8 cellular contexts compared by ENCODE assay signal in genomic region chr9:99253772-99254431, GRCh38. TPM values are rescaled to one million over a fixed set of nuclear protein-coding genes. Genes with fewer than 3 reads are reported as not detected.
A peak's percentile ranks its signal among the peaks of the same experiment; 100 is the strongest.
DNase-seq lines count a peak whose midpoint lies in the region; ATAC-seq and TF ChIP-seq lines count a peak whose summit lies in the region.

No MANE protein-coding gene starts in this region.

- H3K27me3 Mint-ChIP-seq in activated naive CD4-positive, alpha-beta T cell treated with anti-CD3 and anti-CD28 coated beads, Interleukin-2, amount 50 U/mL, for 24 hours = no peaks in the 10 kb centered on the region
- H3K27me3 Mint-ChIP-seq in nephron progenitor cell (ENCODE audit: low read depth, poor library complexity) = peaks cover 3% of the 10 kb centered on the region

- no peaks in the 10 kb centered on the region for H3K79me2 ChIP-seq in HCT116 (ENCODE audit: insufficient read depth, low read length)
- H3K79me2 ChIP-seq in OCI-LY7 (ENCODE audit: insufficient read depth, low read depth, low read length) = no peaks in the 10 kb centered on the region

- RAD21 ChIA-PET in HCT116 (lab: Charles Lee; ENCODE audit: low non-redundant PET in 1 of 2, low total read pairs in 2 of 2, uncharacterized antibody in 2 of 2, unreplicated experiment in 2 of 2) = no interaction called here

- peaks cover 32% of the 10 kb centered on the region for H3K4me1 Mint-ChIP-seq in activated naive CD4-positive, alpha-beta T cell treated with anti-CD3 and anti-CD28 coated beads, Interleukin-2, amount 50 U/mL, for 24 hours
- H3K4me1 Mint-ChIP-seq in nephron progenitor cell = peaks cover 12% of the 10 kb centered on the region

- H2AFZ ChIP-seq in HCT116 (ENCODE audit: low read depth, low read length, poor library complexity, severe bottlenecking) = no peak overlapping the region
- peak overlapping the region; percentile 86 for H2AFZ ChIP-seq in OCI-LY7 (ENCODE audit: low read length)

- H3K4me3 Mint-ChIP-seq in activated naive CD4-positive, alpha-beta T cell treated with anti-CD3 and anti-CD28 coated beads, Interleukin-2, amount 50 U/mL, for 24 hours = peak overlapping the region; percentile 65
- H3K4me3 Mint-ChIP-seq in nephron progenitor cell = no peak overlapping the region

- DNase-seq in HCT116 (ENCODE audit: low read depth, low spot score) (no peak), OCI-LY7 (ENCODE audit: low spot score) (peak; percentile 51), sciatic nerve (ENCODE audit: low spot score) (no peak), nephron progenitor cell (no peak), RKO (ENCODE audit: low spot score) (no peak)
- DNase-seq in stimulated activated CD4-positive, alpha-beta T cell treated with anti-CD3 and anti-CD28 coated beads, Interleukin-12 subunit alpha, Interleukin-12 subunit beta, amount 100 ng/mL, for 4 hours = peak; percentile 73

- H3K27ac ChIP-seq in HCT116 (ENCODE audit: low read depth, low read length) (no peak overlapping the region), OCI-LY7 (ENCODE audit: low read depth, low read length, poor library complexity, severe bottlenecking) (peak overlapping the region; percentile 5)

- H3K4me2 ChIP-seq in HCT116 (ENCODE audit: low read length) (no peak overlapping the region), OCI-LY7 (ENCODE audit: low read length) (peak overlapping the region; percentile 48)

- H3K4me3 ChIP-seq in GM12875 (ENCODE audit: low read depth, low read length) (peak overlapping the region; percentile 14), HCT116 (replicated peaks in 1 of 2; ENCODE audit: low read depth in 1 of 2, low read length in 2 of 2) (no peak overlapping the region), OCI-LY7 (ENCODE audit: low read depth, low read length, poor library complexity, severe bottlenecking) (no peak overlapping the region)

- TF ChIP-seq RAD21 in HCT116 (IDR thresholded peaks at IDR 0.05; ENCODE audit: low read depth) = no peak

- H3K9me2 ChIP-seq in HCT116 (ENCODE audit: insufficient read depth) = no peaks in the 10 kb centered on the region
- H3K9me2 ChIP-seq in OCI-LY7 (ENCODE audit: insufficient read depth, low read length) = no peaks in the 10 kb centered on the region

- no peaks in the 10 kb centered on the region for H3K36me3 Mint-ChIP-seq in activated naive CD4-positive, alpha-beta T cell treated with anti-CD3 and anti-CD28 coated beads, Interleukin-2, amount 50 U/mL, for 24 hours
- H3K36me3 Mint-ChIP-seq in nephron progenitor cell (ENCODE audit: low read depth) = no peaks in the 10 kb centered on the region

- H3K27me3 ChIP-seq in HCT116 (ENCODE audit: insufficient read depth, low read length) = no peaks in the 10 kb centered on the region

- CTCF ChIA-PET in HCT116 (lab: Charles Lee) (interaction anchor here (0.6 kb wide), 1 partner anchor 758 kb away, joined by 3 read pairs; no protein-coding TSS in a partner anchor), OCI-LY7 (lab: Charles Lee; ENCODE audit: unreplicated experiment) (no interaction called here)

- no peaks in the 10 kb centered on the region for H3K9me3 Mint-ChIP-seq in activated naive CD4-positive, alpha-beta T cell treated with anti-CD3 and anti-CD28 coated beads, Interleukin-2, amount 50 U/mL, for 24 hours
- no peaks in the 10 kb centered on the region for H3K9me3 Mint-ChIP-seq in nephron progenitor cell

- intact Hi-C loops in HCT116 (cut with micrococcal nuclease) = no loop called here
- intact Hi-C loops in OCI-LY7 (cut with micrococcal nuclease; ENCODE audit: unreplicated experiment) = no loop called here
- intact Hi-C loops in sciatic nerve (cut with DNase I) = no loop called here

- ATAC-seq in HCT116 (peak; percentile 30; the same call in 1 of the 2 replicates), sciatic nerve (no peak)

- TF ChIP-seq CTCF in GM12875 (IDR thresholded peaks at IDR 0.05; ENCODE audit: borderline replicate concordance, insufficient read depth, low read depth, low read length) (0 out of 2 replicates have a peak, but pooled peaks have one; percentile 7), HCT116 (IDR thresholded peaks at IDR 0.05 in 2 of 3, conservative IDR thresholded peaks at IDR 0.05 in 1 of 3; ENCODE audit: borderline replicate concordance in 1 of 3, insufficient read depth in 1 of 3, low read depth in 2 of 3, low read length in 2 of 3) (no peak), OCI-LY7 (conservative IDR thresholded peaks at IDR 0.05; ENCODE audit: low read length) (no peak), nephron progenitor cell (IDR thresholded peaks at IDR 0.05) (no peak)

- BruUV-seq in HCT116 (replicated peaks; lab: Mats Ljungman, UMichigan) (no TSS peak), OCI-LY7 (replicated peaks; lab: Mats Ljungman, UMichigan) (no TSS peak)

- TF ChIP-seq POLR2A in HCT116 (IDR thresholded peaks at IDR 0.05; ENCODE audit: borderline replicate concordance, extremely low read depth, insufficient read depth, insufficient read length) = no peak

- H3K36me3 ChIP-seq in HCT116 (ENCODE audit: control insufficient read depth in 1 of 2, insufficient read depth in 2 of 2, low read length in 2 of 2) = no peaks in the 10 kb centered on the region
- no peaks in the 10 kb centered on the region for H3K36me3 ChIP-seq in OCI-LY7 (ENCODE audit: insufficient read depth, low read length)

- H3K9ac ChIP-seq in HCT116 (ENCODE audit: low read length) = no peak overlapping the region

- POLR2A ChIA-PET in HCT116 (lab: Charles Lee) (no interaction called here), OCI-LY7 (lab: Charles Lee) (interaction anchor here (0.8 to 1.2 kb wide), 3 partner anchors 8 to 33 kb away, joined by 3 to 4 read pairs (median 3); partner anchors contain the start of gene ALG2)

- H4K20me1 ChIP-seq in HCT116 (ENCODE audit: insufficient read depth) (no peaks in the 10 kb centered on the region), OCI-LY7 (ENCODE audit: insufficient read depth, low read length) (no peaks in the 10 kb centered on the region)

- no peaks in the 10 kb centered on the region for H3K9me3 ChIP-seq in HCT116 (ENCODE audit: control insufficient read depth in 1 of 2, insufficient read depth in 1 of 2, low read depth in 1 of 2, low read length in 2 of 2)
- H3K9me3 ChIP-seq in OCI-LY7 (ENCODE audit: low read length) = no peaks in the 10 kb centered on the region

- H3K4me1 ChIP-seq in HCT116 (ENCODE audit: control insufficient read depth in 1 of 2, insufficient read depth in 2 of 2, low read length in 2 of 2) (no peaks in the 10 kb centered on the region), OCI-LY7 (ENCODE audit: insufficient read depth, low read length, poor library complexity, severe bottlenecking) (peaks cover 17% of the 10 kb centered on the region)

- H3K27ac Mint-ChIP-seq in activated naive CD4-positive, alpha-beta T cell treated with anti-CD3 and anti-CD28 coated beads, Interleukin-2, amount 50 U/mL, for 24 hours = peak overlapping the region; percentile 81
- H3K27ac Mint-ChIP-seq in nephron progenitor cell = no peak overlapping the region

TF ChIP-seq in HCT116, 20 proteins besides CTCF, POLR2A, EP300 and RAD21:
- no peak for TF ChIP-seq ELF1 (IDR thresholded peaks at IDR 0.05; ENCODE audit: borderline replicate concordance, low read depth)

RNA-seq across cellular contexts. Expression of gene SEC61B, which starts 31.8 kb away (rescaled TPM):
- 125 TPM for total RNA-seq in HCT116 (2021; ENCODE audit: unreplicated experiment)
- 118 and 123 TPM in 2 replicates for polyA plus RNA-seq in HCT116 (2012)
- 97.5 and 106 TPM in 2 replicates for total RNA-seq in OCI-LY7 (2014; rRNA removed; shearing (Covaris generic))
- 234 and 279 TPM in 2 replicates for total RNA-seq in OCI-LY7 (2022)
- total RNA-seq in sciatic nerve = 86.3 TPM

RNA-seq across cellular contexts. Expression of gene ALG2, which starts 32.2 kb away (rescaled TPM):
- 27.9 TPM for total RNA-seq in HCT116 (2021; ENCODE audit: unreplicated experiment)
- polyA plus RNA-seq in HCT116 (2012) = 21.6 and 26.0 TPM in 2 replicates
- 22.2 and 26.5 TPM in 2 replicates for total RNA-seq in OCI-LY7 (2014; rRNA removed; shearing (Covaris generic))
- 35.2 and 35.3 TPM in 2 replicates for total RNA-seq in OCI-LY7 (2022)
- 19.7 TPM for total RNA-seq in sciatic nerve

Comparison
In these comparisons a context has a peak if more than half of its experiments do, and no peak if none do; other contexts are left out.
1. DNase-seq: peak in OCI-LY7 (single experiment) and stimulated activated CD4-positive, alpha-beta T cell treated with anti-CD3 and anti-CD28 coated beads, Interleukin-12 subunit alpha, Interleukin-12 subunit beta, amount 100 ng/mL, for 4 hours (single experiment); none in HCT116 (single experiment), sciatic nerve (single experiment), nephron progenitor cell (single experiment) and RKO (single experiment).